ENCODE assay signal across 19 cellular contexts in genomic region chr5:21263361-21263760, GRCh38.
A peak's percentile ranks its signal among the peaks of the same experiment; 100 is the strongest.
DNase-seq lines count a peak whose midpoint lies in the region; ATAC-seq and TF ChIP-seq lines count a peak whose summit lies in the region.
"Had no signal": no experiment of that assay in that cellular context is flagged by ENCODE, and none has a peak within 500 bp of the region (broad histone marks: within the 10 kb centered on the region; RNA-seq: fewer than 3 reads in every experiment).

No MANE protein-coding gene starts in this region.

- H3K27ac Mint-ChIP-seq in osteocyte (ENCODE audit: unreplicated experiment) (peak overlapping the region; percentile 78), MCF 10A (ENCODE audit: low read depth, unreplicated experiment) (no peak overlapping the region)
- H3K27ac Mint-ChIP-seq: CD14-positive monocyte had no signal

- H3K36me3 Mint-ChIP-seq in osteocyte (ENCODE audit: unreplicated experiment), result peaks cover 3% of the 10 kb centered on the region
- H3K36me3 Mint-ChIP-seq in MCF 10A (ENCODE audit: insufficient read depth, unreplicated experiment), result no peaks in the 10 kb centered on the region
- H3K36me3 Mint-ChIP-seq: CD14-positive monocyte had no signal

- in situ Hi-C loops in astrocyte of the cerebellum (cut with HindIII; ENCODE audit: low sequenced_read_pairs) (no loop called here), KBM-7 (cut with MboI; ENCODE audit: low pct_unique_long_range_greater_than_20kb, low sequenced_read_pairs) (no loop called here)

- H3K4me1 Mint-ChIP-seq in osteocyte (ENCODE audit: unreplicated experiment) (peaks cover 19% of the 10 kb centered on the region), MCF 10A (ENCODE audit: insufficient read depth, unreplicated experiment) (no peaks in the 10 kb centered on the region)
- H3K4me1 Mint-ChIP-seq: CD14-positive monocyte had no signal

- ATAC-seq in GM21390 (IDR thresholded peaks at IDR 0.05; ENCODE audit: unreplicated experiment), result no peak

- no peaks in the 10 kb centered on the region for H3K27me3 Mint-ChIP-seq in osteocyte (ENCODE audit: unreplicated experiment)
- H3K27me3 Mint-ChIP-seq in MCF 10A (ENCODE audit: insufficient read depth, unreplicated experiment), result no peaks in the 10 kb centered on the region

- no TSS peak for BruUV-seq in MCF 10A (replicated peaks; lab: Mats Ljungman, UMichigan)

- H3K4me3 ChIP-seq in astrocyte of the cerebellum (ENCODE audit: low read depth, low read length), result no peak overlapping the region

- DNase-seq in HCEC 1CT (peak; percentile 86), astrocyte of the cerebellum (ENCODE audit: low read depth) (peak; percentile 5), dedifferentiated amniotic fluid mesenchymal stem cell (ENCODE audit: extremely low spot score) (peak; percentile 65), osteocyte (ENCODE audit: extremely low spot score, unreplicated experiment) (no peak), MCF 10A (ENCODE audit: unreplicated experiment) (no peak), KBM-7 (no peak), HuH-7.5 (ENCODE audit: low spot score) (no peak)
- DNase-seq: 8988T, DMS79 treated with DMSO at 0.1 percent for 48 hours, H7, MV-4-11, NCI-H1694 treated with DMSO at 0.1 percent for 48 hours, NCI-H2107, NCI-H510A, NCI-H748 treated with DMSO at 0.1 percent for 48 hours, OCI-M1, SHP77 had no signal

- TF ChIP-seq CTCF in astrocyte of the cerebellum (IDR thresholded peaks at IDR 0.05; ENCODE audit: low read depth, low read length, missing control alignments) (no peak), osteocyte (IDR thresholded peaks at IDR 0.05) (peak; percentile 30), MCF 10A (IDR thresholded peaks at IDR 0.05; ENCODE audit: unreplicated experiment) (no peak)

- H3K9me3 Mint-ChIP-seq in osteocyte (ENCODE audit: unreplicated experiment) (peaks cover 20% of the 10 kb centered on the region), MCF 10A (ENCODE audit: unreplicated experiment) (peaks cover 12% of the 10 kb centered on the region)

- CTCF ChIA-PET in MCF 10A (lab: Yijun Ruan, JAX), result no interaction called here

- H3K4me3 Mint-ChIP-seq in osteocyte (ENCODE audit: unreplicated experiment), result no peak overlapping the region
- H3K4me3 Mint-ChIP-seq in MCF 10A (ENCODE audit: unreplicated experiment), result no peak overlapping the region
- H3K4me3 Mint-ChIP-seq: CD14-positive monocyte had no signal

- intact Hi-C loops in MCF 10A (cut with micrococcal nuclease), result loop anchor here (10.0 kb wide), 1 partner anchor 289 kb away; no protein-coding TSS in a partner anchor

- POLR2A ChIA-PET in MCF 10A (lab: Yijun Ruan, JAX), result no interaction called here

Comparison
In these comparisons a context has a peak if more than half of its experiments do, and no peak if none do; other contexts are left out.
1. DNase-seq: peak in HCEC 1CT (single experiment), astrocyte of the cerebellum (single experiment) and dedifferentiated amniotic fluid mesenchymal stem cell (single experiment); none in osteocyte (single experiment), MCF 10A (single experiment), KBM-7 (single experiment) and HuH-7.5 (single experiment).